In genomic region chr2:201116959-201117734, GRCh38 we compare ENCODE assay signal across 8 cellular contexts. TPM values are rescaled to one million over a fixed set of nuclear protein-coding genes. Genes with fewer than 3 reads are reported as not detected.
DNase-seq lines count a peak whose midpoint lies in the region; ATAC-seq and TF ChIP-seq lines count a peak whose summit lies in the region.

No MANE protein-coding gene starts in this region.

- no peaks in the 10 kb centered on the region for H3K27me3 Mint-ChIP-seq in chondrocyte (ENCODE audit: low read depth)
- no peaks in the 10 kb centered on the region for H3K27me3 Mint-ChIP-seq in stimulated activated naive B cell treated with anti-CD40 and anti-IgM and Interleukin-4, amounts not matched to agents 10 μg/mL and 1 μg/mL and 100 μg/mL, for 72 hours

- peak; percentile 45 for TF ChIP-seq CTCF in chondrocyte (IDR thresholded peaks at IDR 0.05)

- H3K4me3 Mint-ChIP-seq in chondrocyte (ENCODE audit: unreplicated experiment): peak overlapping the region; percentile 92
- peak overlapping the region; percentile 87 to 97 for H3K4me3 Mint-ChIP-seq in stimulated activated naive B cell treated with anti-CD40 and anti-IgM and Interleukin-4, amounts not matched to agents 10 μg/mL and 1 μg/mL and 100 μg/mL, for 72 hours

- TF ChIP-seq EP300 in Ishikawa (IDR thresholded peaks at IDR 0.05; ENCODE audit: borderline replicate concordance): no peak

- H3K27ac Mint-ChIP-seq in chondrocyte (ENCODE audit: unreplicated experiment): peak overlapping the region; percentile 97
- peak overlapping the region; percentile 99 for H3K27ac Mint-ChIP-seq in stimulated activated naive B cell treated with anti-CD40 and anti-IgM and Interleukin-4, amounts not matched to agents 10 μg/mL and 1 μg/mL and 100 μg/mL, for 72 hours

- ATAC-seq in GM18511 (IDR thresholded peaks at IDR 0.05; ENCODE audit: unreplicated experiment): peak; percentile 27
- peak; percentile 48 to 50 for ATAC-seq in stimulated activated naive B cell treated with anti-CD40 and anti-IgM and Interleukin-4, amounts not matched to agents 10 μg/mL and 1 μg/mL and 100 μg/mL, for 72 hours (replicated peaks)

- peaks cover 32% of the 10 kb centered on the region for H3K4me1 Mint-ChIP-seq in chondrocyte (ENCODE audit: low read depth)
- H3K4me1 Mint-ChIP-seq in stimulated activated naive B cell treated with anti-CD40 and anti-IgM and Interleukin-4, amounts not matched to agents 10 μg/mL and 1 μg/mL and 100 μg/mL, for 72 hours: peaks cover 30 to 62% of the 10 kb centered on the region in 2 donors

- H3K9me3 Mint-ChIP-seq in chondrocyte (ENCODE audit: low read depth): no peaks in the 10 kb centered on the region
- peaks cover 0 to 3% of the 10 kb centered on the region in 2 donors for H3K9me3 Mint-ChIP-seq in stimulated activated naive B cell treated with anti-CD40 and anti-IgM and Interleukin-4, amounts not matched to agents 10 μg/mL and 1 μg/mL and 100 μg/mL, for 72 hours

- DNase-seq in C1 segment of cervical spinal cord (lab: John Stamatoyannopoulos, UW) (peak in 11 of 14 donors; percentile 43 to 80 (median 62)), SIG-M5 treated with dmso at 0.1 percent for 504 hours (lab: John Stamatoyannopoulos, UW; ENCODE audit: unreplicated experiment) (peak; percentile 87), chondrocyte (ENCODE audit: low spot score) (no peak), kidney tubule cell (ENCODE audit: low spot score) (peak; percentile 89)
- peak; percentile 64 for DNase-seq in stimulated activated naive B cell treated with anti-CD40 and anti-IgM and Interleukin-4, amounts not matched to agents 10 μg/mL and 1 μg/mL and 100 μg/mL, for 72 hours
- no peak for DNase-seq in stimulated activated CD4-positive, alpha-beta T cell treated with anti-CD3 and anti-CD28 coated beads, Interleukin-4, amount 100 ng/mL, for 1 hour

- H3K36me3 Mint-ChIP-seq in chondrocyte (ENCODE audit: low read depth): no peaks in the 10 kb centered on the region
- H3K36me3 Mint-ChIP-seq in stimulated activated naive B cell treated with anti-CD40 and anti-IgM and Interleukin-4, amounts not matched to agents 10 μg/mL and 1 μg/mL and 100 μg/mL, for 72 hours: peaks cover 22 to 35% of the 10 kb centered on the region in 2 donors

- TF ChIP-seq RAD21 in Ishikawa (IDR thresholded peaks at IDR 0.05; ENCODE audit: low read depth): no peak

TF ChIP-seq in Ishikawa, 13 proteins besides CTCF, POLR2A, EP300 and RAD21:
- TF ChIP-seq CEBPB (IDR thresholded peaks at IDR 0.05) (peak; percentile 96), EGR1 (IDR thresholded peaks at IDR 0.05) (no peak)
TF ChIP-seq in Ishikawa: peak in this region for 1.

RNA-seq across cellular contexts. Expression of gene CFLAR, which starts 1.2 kb away (rescaled TPM):
- 29.0 to 38.3 TPM (median 35.8 TPM) in 3 replicates for total RNA-seq in chondrocyte

RNA-seq across cellular contexts. Expression of gene NDUFB3, which starts 45.3 kb away (rescaled TPM):
- 59.2 to 94.1 TPM (median 66.2 TPM) in 3 replicates for total RNA-seq in chondrocyte

RNA-seq across cellular contexts. Expression of gene HYCC2, which starts 45.7 kb away (rescaled TPM):
- 12.0 to 18.0 TPM (median 13.4 TPM) in 3 replicates for total RNA-seq in chondrocyte

Comparison
In these comparisons a context has a peak if more than half of its experiments do, and no peak if none do; other contexts are left out.
1. DNase-seq: peak in C1 segment of cervical spinal cord (11 of 14), SIG-M5 treated with dmso at 0.1 percent for 504 hours (single experiment), kidney tubule cell (single experiment) and stimulated activated naive B cell treated with anti-CD40 and anti-IgM and Interleukin-4, amounts not matched to agents 10 μg/mL and 1 μg/mL and 100 μg/mL, for 72 hours (single experiment); none in chondrocyte (single experiment) and stimulated activated CD4-positive, alpha-beta T cell treated with anti-CD3 and anti-CD28 coated beads, Interleukin-4, amount 100 ng/mL, for 1 hour (single experiment).